Comparison of ENCODE assay signal across 8 cellular contexts in genomic region chr3:9792405-9793160, GRCh38. TPM values are rescaled to one million over a fixed set of nuclear protein-coding genes. Genes with fewer than 3 reads are reported as not detected.
A peak's percentile ranks its signal among the peaks of the same experiment; 100 is the strongest.
DNase-seq lines count a peak whose midpoint lies in the region; ATAC-seq and TF ChIP-seq lines count a peak whose summit lies in the region.

ARPC4 (plus strand) TSS chr3:9793082; CDS start chr3:9793122, 40 bp downstream.
TADA3 (minus strand) TSS chr3:9792473; CDS start chr3:9791466, 1,007 bp downstream.

- peak within 1 kb of the TSS; percentile 78 to 95 for H3K9ac ChIP-seq in liver (ENCODE audit: low read depth in 1 of 2, low read length in 2 of 2)

- peak within 1 kb of the TSS; percentile 98 to 100 (median 99) for H3K27ac Mint-ChIP-seq in CD4-positive, CD25-positive, alpha-beta regulatory T cell

- no peaks in the 10 kb centered on the region for H3K9me3 Mint-ChIP-seq in CD4-positive, CD25-positive, alpha-beta regulatory T cell

- H3K4me3 Mint-ChIP-seq in CD4-positive, CD25-positive, alpha-beta regulatory T cell, result peak within 1 kb of the TSS; percentile 92 to 99 (median 96)

- peaks cover 38% of the 10 kb centered on the region for H3K36me3 ChIP-seq in CD4-positive, CD25-positive, alpha-beta regulatory T cell (ENCODE audit: control insufficient read depth, insufficient read depth, low read length)
- peaks cover 2 to 23% (median 21%) of the 10 kb centered on the region in 4 donors for H3K36me3 ChIP-seq in liver (ENCODE audit: control insufficient read depth in 4 of 4, insufficient read depth in 3 of 4, low read depth in 1 of 4, low read length in 3 of 4)

- WGBS in liver, result under 1% methylated on average over 65 of the region's 65 CpGs

- H3K27ac ChIP-seq in CD4-positive, CD25-positive, alpha-beta regulatory T cell (ENCODE audit: insufficient read depth, low read length, poor library complexity, severe bottlenecking), result peak within 1 kb of the TSS; percentile 96
- peak within 1 kb of the TSS; percentile 88 to 93 for H3K27ac ChIP-seq in liver (ENCODE audit: low read depth in 1 of 2, low read length in 2 of 2)

- peaks cover 30% of the 10 kb centered on the region for H3K36me3 Mint-ChIP-seq in CD4-positive, CD25-positive, alpha-beta regulatory T cell

- H3K9me3 ChIP-seq in CD4-positive, CD25-positive, alpha-beta regulatory T cell (ENCODE audit: control insufficient read depth in 2 of 2, low read length in 2 of 2), result no peaks in the 10 kb centered on the region
- H3K9me3 ChIP-seq in liver (ENCODE audit: control insufficient read depth in 4 of 4, low read length in 3 of 4), result no peaks in the 10 kb centered on the region

- H3K4me1 ChIP-seq in CD4-positive, CD25-positive, alpha-beta regulatory T cell (ENCODE audit: control insufficient read depth, insufficient read depth, low read length, poor library complexity, severe bottlenecking), result peaks cover 47% of the 10 kb centered on the region
- H3K4me1 ChIP-seq in liver (ENCODE audit: control insufficient read depth in 4 of 4, insufficient read depth in 4 of 4, low read length in 3 of 4), result peaks cover 0 to 24% (median 19%) of the 10 kb centered on the region in 4 donors

- ATAC-seq in CD4-positive, CD25-positive, alpha-beta regulatory T cell (ENCODE audit: low read depth in 2 of 2), result peak; percentile 86 to 88
- ATAC-seq in GM19452 (IDR thresholded peaks at IDR 0.05; ENCODE audit: unreplicated experiment), result peak; percentile 79
- ATAC-seq in HG03575 (IDR thresholded peaks at IDR 0.05; ENCODE audit: extremely low read depth, insufficient number of reproducible peaks, low FRiP score, unreplicated experiment), result peak; percentile 54

- peak; percentile 11 to 53 for TF ChIP-seq RAD21 in liver (IDR thresholded peaks at IDR 0.05)

- peak within 1 kb of the TSS; percentile 95 for H3K4me3 ChIP-seq in CD4-positive, CD25-positive, alpha-beta regulatory T cell (ENCODE audit: low read depth, low read length)
- H3K4me3 ChIP-seq in liver (ENCODE audit: low read depth in 1 of 3, low read length in 3 of 3), result peak within 1 kb of the TSS; percentile 89 to 97 (median 93)

- peaks cover 29 to 72% (median 51%) of the 10 kb centered on the region in 4 donors for H3K4me1 Mint-ChIP-seq in CD4-positive, CD25-positive, alpha-beta regulatory T cell

- no peaks in the 10 kb centered on the region for H3K27me3 Mint-ChIP-seq in CD4-positive, CD25-positive, alpha-beta regulatory T cell

- peak; percentile 85 to 97 (median 97) for DNase-seq in CD4-positive, CD25-positive, alpha-beta regulatory T cell
- DNase-seq in NCI-H82 (lab: John Stamatoyannopoulos, UW), result peak; percentile 94
- peak; percentile 89 to 92 for DNase-seq in activated CD4-positive, alpha-beta T cell treated with anti-CD3 and anti-CD28 coated beads, Interleukin-2, amount 50 U/mL, for 48 hours
- DNase-seq in dermis blood vessel endothelial cell, result peak; percentile 96
- DNase-seq in stimulated activated CD4-positive, alpha-beta T cell treated with anti-CD3 and anti-CD28 coated beads, Interleukin-4, amount 100 ng/mL, for 1 hour, result peak; percentile 91

- no peaks in the 10 kb centered on the region for H3K27me3 ChIP-seq in CD4-positive, CD25-positive, alpha-beta regulatory T cell (ENCODE audit: control insufficient read depth, insufficient read depth, low read length)
- H3K27me3 ChIP-seq in liver (ENCODE audit: control insufficient read depth in 4 of 4, insufficient read depth in 4 of 4, low read length in 3 of 4), result no peaks in the 10 kb centered on the region

- TF ChIP-seq CTCF in liver (IDR thresholded peaks at IDR 0.05; ENCODE audit: low read depth, low read length, missing input control), result no peak

TF ChIP-seq in liver, 16 proteins besides CTCF, POLR2A, EP300 and RAD21:
- peak; percentile 55 for TF ChIP-seq YY1 (IDR thresholded peaks at IDR 0.05)
- TF ChIP-seq SP1 (IDR thresholded peaks at IDR 0.05), result peak; percentile 32
- TF ChIP-seq, protein P1, sequence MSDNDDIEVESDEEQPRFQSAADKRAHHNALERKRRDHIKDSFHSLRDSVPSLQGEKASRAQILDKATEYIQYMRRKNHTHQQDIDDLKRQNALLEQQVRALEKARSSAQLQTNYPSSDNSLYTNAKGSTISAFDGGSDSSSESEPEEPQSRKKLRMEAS (IDR thresholded peaks at IDR 0.05), result peak; percentile 89
- TF ChIP-seq HNF4G (IDR thresholded peaks at IDR 0.05), result no peak
- TF ChIP-seq TAF1 (conservative IDR thresholded peaks at IDR 0.05), result no peak
- TF ChIP-seq GABPA (IDR thresholded peaks at IDR 0.05 in 1 of 2, conservative IDR thresholded peaks at IDR 0.05 in 1 of 2), result peak; percentile 67 to 90
- TF ChIP-seq REST (IDR thresholded peaks at IDR 0.05), result peak; percentile 48
- peak; percentile 89 to 91 for TF ChIP-seq EGR1 (IDR thresholded peaks at IDR 0.05; ENCODE audit: low read depth in 2 of 2)
- no peak for TF ChIP-seq JUND (IDR thresholded peaks at IDR 0.05)
- TF ChIP-seq RXRA (IDR thresholded peaks at IDR 0.05), result peak; percentile 3 to 35
- TF ChIP-seq, protein P2, sequence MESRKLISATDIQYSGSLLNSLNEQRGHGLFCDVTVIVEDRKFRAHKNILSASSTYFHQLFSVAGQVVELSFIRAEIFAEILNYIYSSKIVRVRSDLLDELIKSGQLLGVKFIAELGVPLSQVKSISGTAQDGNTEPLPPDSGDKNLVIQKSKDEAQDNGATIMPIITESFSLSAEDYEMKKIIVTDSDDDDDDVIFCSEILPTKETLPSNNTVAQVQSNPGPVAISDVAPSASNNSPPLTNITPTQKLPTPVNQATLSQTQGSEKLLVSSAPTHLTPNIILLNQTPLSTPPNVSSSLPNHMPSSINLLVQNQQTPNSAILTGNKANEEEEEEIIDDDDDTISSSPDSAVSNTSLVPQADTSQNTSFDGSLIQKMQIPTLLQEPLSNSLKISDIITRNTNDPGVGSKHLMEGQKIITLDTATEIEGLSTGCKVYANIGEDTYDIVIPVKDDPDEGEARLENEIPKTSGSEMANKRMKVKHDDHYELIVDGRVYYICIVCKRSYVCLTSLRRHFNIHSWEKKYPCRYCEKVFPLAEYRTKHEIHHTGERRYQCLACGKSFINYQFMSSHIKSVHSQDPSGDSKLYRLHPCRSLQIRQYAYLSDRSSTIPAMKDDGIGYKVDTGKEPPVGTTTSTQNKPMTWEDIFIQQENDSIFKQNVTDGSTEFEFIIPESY (IDR thresholded peaks at IDR 0.05), result peak; percentile 99

RNA-seq across cellular contexts. Expression of gene ARPC4, which starts in this region (rescaled TPM):
- 203 TPM for total RNA-seq in CD4-positive, CD25-positive, alpha-beta regulatory T cell
- 100 to 1,000 TPM; 294 to 384 (median 336) TPM for polyA plus RNA-seq in CD4-positive, CD25-positive, alpha-beta regulatory T cell
- total RNA-seq in dermis blood vessel endothelial cell, result 210 and 309 TPM in 2 replicates
- total RNA-seq in liver, result 10 to 100 TPM; 53.3 to 53.6 TPM
- polyA plus RNA-seq in liver, result 10 to 100 TPM; 22.1 to 51.8 TPM

RNA-seq across cellular contexts. Expression of gene TADA3, which starts in this region (rescaled TPM):
- 44.7 TPM for total RNA-seq in CD4-positive, CD25-positive, alpha-beta regulatory T cell
- 10 to 100 TPM; 50.2 to 69.0 (median 60.5) TPM for polyA plus RNA-seq in CD4-positive, CD25-positive, alpha-beta regulatory T cell
- total RNA-seq in dermis blood vessel endothelial cell, result 39.5 and 60.6 TPM in 2 replicates
- 10 to 100 TPM; 20.7 to 22.3 TPM for total RNA-seq in liver
- polyA plus RNA-seq in liver, result 10 to 100 TPM; 16.2 to 27.8 TPM

Comparison
In these comparisons a context has a peak if more than half of its experiments do, and no peak if none do; other contexts are left out.
1. Peak in every context shown above with its lines: DNase-seq, ATAC-seq, H3K4me3 ChIP-seq and H3K27ac ChIP-seq.
2. RNA of gene ARPC4 (polyA plus RNA-seq): 294 to 384 TPM in CD4-positive, CD25-positive, alpha-beta regulatory T cell; 22.1 to 51.8 TPM in liver; every median in the first group is over 4 times any median in the second.